Comparison of ENCODE assay signal across 27 cellular contexts in the genomic region with DNA sequence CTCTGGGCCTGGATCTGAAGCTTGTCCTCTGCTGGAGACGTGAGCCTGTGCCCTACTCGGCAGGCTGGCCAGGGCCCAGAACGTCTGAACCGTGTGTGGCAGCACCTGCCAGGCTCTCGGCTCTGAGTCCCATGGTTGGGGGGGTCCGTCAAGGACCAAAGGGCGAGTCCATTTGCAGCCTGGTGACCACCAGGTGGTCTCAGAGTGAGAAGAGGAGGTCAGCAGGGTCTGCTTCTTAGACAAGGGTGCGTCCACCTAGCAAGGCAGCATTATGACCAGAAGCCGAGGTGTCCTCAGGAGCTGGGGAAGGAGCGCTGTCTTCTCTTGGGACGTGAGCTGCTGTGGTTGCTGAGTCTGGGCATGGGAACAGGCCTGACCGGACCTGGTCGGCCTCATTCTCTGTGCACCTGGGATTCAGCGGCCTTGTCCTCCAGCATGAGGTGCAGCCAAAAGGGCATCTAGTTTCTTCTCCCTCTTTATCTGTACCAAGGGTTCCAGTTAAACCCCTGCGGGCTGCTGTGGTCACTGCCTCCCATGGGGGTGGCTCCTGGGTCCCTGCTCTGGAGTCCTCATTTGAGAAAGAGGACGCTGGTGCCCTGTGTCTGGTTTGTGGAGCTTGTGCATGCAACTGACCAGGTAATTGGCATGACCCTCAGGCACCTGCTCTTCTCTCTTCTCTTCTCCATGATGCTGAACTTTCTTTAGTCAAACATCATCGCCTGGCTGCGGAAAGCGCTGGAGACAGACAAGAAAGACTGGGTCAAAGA. TPM values are rescaled to one million over a fixed set of nuclear protein-coding genes. Genes with fewer than 3 reads are reported as not detected.
DNase-seq lines count a peak whose midpoint lies in the region; ATAC-seq, FAIRE-seq and TF ChIP-seq lines count a peak whose summit lies in the region.
"Had no signal": no experiment of that assay in that cellular context is flagged by ENCODE, and none has a peak within 500 bp of the region (broad histone marks: within the 10 kb centered on the region; RNA-seq: fewer than 3 reads in every experiment).

No MANE protein-coding gene starts in this region.

- H3K4me2 ChIP-seq in H9 (ENCODE audit: insufficient read depth, insufficient read length, low read length): no peak overlapping the region

- CTCF ChIA-PET in activated CD4-positive, alpha-beta T cell treated with anti-CD3 and anti-CD28 coated beads for 36 hours (lab: Charles Lee): interaction anchor here (0.6 to 2.9 kb wide), 2 partner anchors 10 to 110 kb away, joined by 3 to 19 read pairs; no protein-coding TSS in a partner anchor
- CTCF ChIA-PET in activated CD4-positive, alpha-beta T cell treated with anti-CD3 and anti-CD28 coated beads, Interleukin-2, amount 10 ng/mL, durations not matched to agents 7 days and 5 days (lab: Charles Lee): interaction anchor here (1.6 kb wide), 1 partner anchor 11 kb away, joined by 11 read pairs; no protein-coding TSS in a partner anchor

- no peak for FAIRE-seq in pancreas (lab: Jason Lieb, UNC)
- FAIRE-seq: TTC549 had no signal

- no peak overlapping the region for H3K14ac ChIP-seq in H9 (ENCODE audit: insufficient read depth, low read length)

- TF ChIP-seq CTCF in H9 (conservative IDR thresholded peaks at IDR 0.05): no peak
- TF ChIP-seq CTCF in endodermal cell (conservative IDR thresholded peaks at IDR 0.05): no peak
- no peak for TF ChIP-seq CTCF in pancreas (IDR thresholded peaks at IDR 0.05)

- H4K91ac ChIP-seq in H9 (ENCODE audit: insufficient read length, low read depth, low read length): no peak overlapping the region

- no peaks in the 10 kb centered on the region for H3K23me2 ChIP-seq in H9 (ENCODE audit: insufficient read length, low read depth, low read length, poor library complexity, severe bottlenecking)

- intact Hi-C loops in activated CD4-positive, alpha-beta T cell treated with anti-CD3 and anti-CD28 coated beads for 36 hours (cut with DNase I, micrococcal nuclease): loop anchor here in 1 of 2 experiments (5.0 kb wide), 2 partner anchors 65 to 240 kb away; a partner anchor contains a TSS
- intact Hi-C loops in pancreas (cut with DNase I): no loop called here

- H3K4me1 ChIP-seq in H9 (ENCODE audit: insufficient read depth, low read length) (no peaks in the 10 kb centered on the region; the same call in 1 of the 2 replicates), endodermal cell (ENCODE audit: control insufficient read depth, insufficient read depth, low read length) (no peaks in the 10 kb centered on the region), pancreas (peaks cover 0 to 5% (median 0%) of the 10 kb centered on the region in 3 donors)

- no peak overlapping the region for H3K56ac ChIP-seq in H9 (ENCODE audit: insufficient read length, low read depth, low read length)

- H3K4me1 Mint-ChIP-seq in activated CD4-positive, alpha-beta T cell treated with anti-CD3 and anti-CD28 coated beads for 36 hours: peaks cover 71% of the 10 kb centered on the region
- H3K4me1 Mint-ChIP-seq in activated CD4-positive, alpha-beta T cell treated with anti-CD3 and anti-CD28 coated beads, Interleukin-2, amount 10 ng/mL, durations not matched to agents 7 days and 5 days: peaks cover 56% of the 10 kb centered on the region
- H3K4me1 Mint-ChIP-seq in H9 (peaks cover 13% of the 10 kb centered on the region in 2 experiments), endodermal cell (no peaks in the 10 kb centered on the region), T-helper 17 cell (peaks cover 25% of the 10 kb centered on the region)

- H3K4me3 Mint-ChIP-seq in activated CD4-positive, alpha-beta T cell treated with anti-CD3 and anti-CD28 coated beads for 36 hours: no peak overlapping the region
- no peak overlapping the region for H3K4me3 Mint-ChIP-seq in activated CD4-positive, alpha-beta T cell treated with anti-CD3 and anti-CD28 coated beads, Interleukin-2, amount 10 ng/mL, durations not matched to agents 7 days and 5 days
- no peak overlapping the region for H3K4me3 Mint-ChIP-seq in H9
- H3K4me3 Mint-ChIP-seq in endodermal cell: no peak overlapping the region
- no peak overlapping the region for H3K4me3 Mint-ChIP-seq in T-helper 17 cell
- H3K4me3 Mint-ChIP-seq: activated naive CD4-positive, alpha-beta T cell treated with anti-CD3 and anti-CD28 coated beads for 36 hours; IgD-negative memory B cell; type B pancreatic cell had no signal

- H3K27ac ChIP-seq in H9 (ENCODE audit: insufficient read length, low read depth, low read length): no peak overlapping the region
- no peak overlapping the region for H3K27ac ChIP-seq in endodermal cell (ENCODE audit: low read depth, low read length)
- H3K27ac ChIP-seq in pancreas: no peak overlapping the region

- H3K27me3 Mint-ChIP-seq in activated CD4-positive, alpha-beta T cell treated with anti-CD3 and anti-CD28 coated beads for 36 hours: no peaks in the 10 kb centered on the region
- no peaks in the 10 kb centered on the region for H3K27me3 Mint-ChIP-seq in activated CD4-positive, alpha-beta T cell treated with anti-CD3 and anti-CD28 coated beads, Interleukin-2, amount 10 ng/mL, durations not matched to agents 7 days and 5 days
- H3K27me3 Mint-ChIP-seq in H9 (ENCODE audit: low read depth) (no peaks in the 10 kb centered on the region), endodermal cell (ENCODE audit: insufficient read depth) (no peaks in the 10 kb centered on the region), T-helper 17 cell (no peaks in the 10 kb centered on the region)
- H3K27me3 Mint-ChIP-seq: IgD-negative memory B cell; stimulated activated naive CD8-positive, alpha-beta T cell treated with anti-CD3 and anti-CD28 coated beads, Interleukin-15, amount 100 ng/mL, for 72 hours; type B pancreatic cell had no signal

- H3K79me2 ChIP-seq in H9 (ENCODE audit: insufficient read depth, low read length): no peaks in the 10 kb centered on the region

- H4K8ac ChIP-seq in H9 (replicated peaks; ENCODE audit: insufficient read length, low read depth, low read length): no peak overlapping the region

- peak overlapping the region; percentile 97 for H3K27ac Mint-ChIP-seq in activated CD4-positive, alpha-beta T cell treated with anti-CD3 and anti-CD28 coated beads for 36 hours
- H3K27ac Mint-ChIP-seq in activated CD4-positive, alpha-beta T cell treated with anti-CD3 and anti-CD28 coated beads, Interleukin-2, amount 10 ng/mL, durations not matched to agents 7 days and 5 days: no peak overlapping the region
- H3K27ac Mint-ChIP-seq in H9: no peak overlapping the region
- H3K27ac Mint-ChIP-seq in endodermal cell: no peak overlapping the region
- H3K27ac Mint-ChIP-seq in T-helper 17 cell: no peak overlapping the region
- H3K27ac Mint-ChIP-seq: IgD-negative memory B cell, type B pancreatic cell had no signal

- H3K36me3 ChIP-seq in endodermal cell (ENCODE audit: control insufficient read depth, insufficient read depth, low read length): peaks cover 64% of the 10 kb centered on the region
- H3K36me3 ChIP-seq in pancreas: peaks cover 0 to 41% (median 6%) of the 10 kb centered on the region in 3 donors

- no peak overlapping the region for H3T11ph ChIP-seq in H9 (ENCODE audit: low read length)

- no CpG with 5 or more reads among the region's 19 CpGs for WGBS in H9 (ENCODE audit: extremely low coverage, insufficient read length, low lambda C conversion rate)
- WGBS in endodermal cell (ENCODE audit: insufficient coverage in 1 of 2, insufficient read length in 1 of 2), 2 experiments: 95 to 97% methylated on average over 14 to 19 of the region's 19 CpGs
- 87 to 89% methylated on average over 19 of the region's 19 CpGs for WGBS in pancreas, 2 donors

- H2AK5ac ChIP-seq in H9 (ENCODE audit: insufficient read length, low read length): no peak overlapping the region

- H3K4me3 ChIP-seq in endodermal cell (ENCODE audit: low read length) (no peak overlapping the region), pancreas (no peak overlapping the region)
- H3K4me3 ChIP-seq: MG63 had no signal

- no peak overlapping the region for H3K4ac ChIP-seq in H9 (ENCODE audit: low read depth, low read length)

- H3K9ac ChIP-seq in H9 (ENCODE audit: extremely low read depth, insufficient read length, low read length) (no peak overlapping the region), endodermal cell (ENCODE audit: extremely low read depth, low read length, poor library complexity, severe bottlenecking) (no peak overlapping the region)

- no peak overlapping the region for H2AFZ ChIP-seq in H9 (ENCODE audit: low read length)

- H3K9me3 Mint-ChIP-seq in activated CD4-positive, alpha-beta T cell treated with anti-CD3 and anti-CD28 coated beads for 36 hours (ENCODE audit: low read depth): peaks cover 3% of the 10 kb centered on the region
- H3K9me3 Mint-ChIP-seq in activated CD4-positive, alpha-beta T cell treated with anti-CD3 and anti-CD28 coated beads, Interleukin-2, amount 10 ng/mL, durations not matched to agents 7 days and 5 days: peaks cover 8% of the 10 kb centered on the region
- H3K9me3 Mint-ChIP-seq in H9: peaks cover 0 to 4% of the 10 kb centered on the region in 2 experiments; a peak in 2 of 5 replicates
- peaks cover under 1% of the 10 kb centered on the region for H3K9me3 Mint-ChIP-seq in endodermal cell

- H3K23ac ChIP-seq in H9 (ENCODE audit: insufficient read length, low read depth, low read length): no peak overlapping the region

- H2BK5ac ChIP-seq in H9 (ENCODE audit: insufficient read length, low read length): no peak overlapping the region

- no peaks in the 10 kb centered on the region for H3K79me1 ChIP-seq in H9 (ENCODE audit: insufficient read depth, low read depth, low read length, poor library complexity, severe bottlenecking)

- H2BK12ac ChIP-seq in H9 (ENCODE audit: insufficient read length, low read depth, low read length): no peak overlapping the region

- no peak for ATAC-seq in activated CD4-positive, alpha-beta T cell treated with anti-CD3 and anti-CD28 coated beads for 36 hours
- ATAC-seq in pancreas (no peak), GM21360 (IDR thresholded peaks at IDR 0.05; ENCODE audit: unreplicated experiment) (no peak), HG03354 (IDR thresholded peaks at IDR 0.05; ENCODE audit: poor library complexity, severe bottlenecking, unreplicated experiment) (no peak), T-helper 17 cell (no peak)
- ATAC-seq: HCT116; stimulated activated naive CD8-positive, alpha-beta T cell treated with anti-CD3 and anti-CD28 coated beads, Interleukin-15, amount 100 ng/mL, for 72 hours had no signal

- no peaks in the 10 kb centered on the region for H4K20me1 ChIP-seq in H9 (ENCODE audit: control insufficient read depth, insufficient read depth, insufficient read length)

- H3K18ac ChIP-seq in H9 (ENCODE audit: insufficient read length, low read depth, low read length): no peak overlapping the region

- peak; percentile 6 for DNase-seq in activated CD4-positive, alpha-beta T cell treated with anti-CD3 and anti-CD28 coated beads for 36 hours
- DNase-seq in activated CD4-positive, alpha-beta T cell treated with anti-CD3 and anti-CD28 coated beads, Interleukin-2, amount 10 ng/mL, durations not matched to agents 7 days and 5 days: no peak
- DNase-seq in H9: peak; percentile 12
- DNase-seq in endodermal cell: peak; percentile 31
- peak in 4 of 6 donors; percentile 1 to 62 (median 38) for DNase-seq in pancreas
- no peak for DNase-seq in T-helper 17 cell
- DNase-seq: 8988T; activated CD4-positive, alpha-beta T cell treated with anti-CD3 and anti-CD28 coated beads for 48 hours; activated CD8-positive, alpha-beta memory T cell treated with anti-CD3 and anti-CD28 coated beads, Interleukin-2, amount 50 U/mL, for 4 hours; activated naive CD4-positive, alpha-beta T cell treated with anti-CD3 and anti-CD28 coated beads for 36 hours; cerebellar nuclear complex; effector CD8-positive, alpha-beta T cell; foreskin melanocyte; GDM1; hippocampal formation; MG63; NCI-H2171 treated with DMSO at 0.1 percent for 48 hours; NCI-H69; SHP77 treated with DMSO at 0.1 percent for 48 hours; stimulated activated CD4-positive, alpha-beta T cell treated with anti-CD3 and anti-CD28 coated beads, Interleukin-4, amount 100 ng/mL, for 4 hours; stimulated activated naive CD8-positive, alpha-beta T cell treated with anti-CD3 and anti-CD28 coated beads, Interleukin-15, amount 100 ng/mL, for 72 hours had no signal

- H2BK15ac ChIP-seq in H9 (ENCODE audit: low read depth, low read length): no peak overlapping the region

- H2BK20ac ChIP-seq in H9 (ENCODE audit: low read depth, low read length, poor library complexity, severe bottlenecking): no peak overlapping the region

- POLR2A ChIA-PET in activated CD4-positive, alpha-beta T cell treated with anti-CD3 and anti-CD28 coated beads for 36 hours (lab: Charles Lee): interaction anchor here (1.3 kb wide), 1 partner anchor 11 kb away, joined by 4 read pairs; no protein-coding TSS in a partner anchor
- POLR2A ChIA-PET in activated CD4-positive, alpha-beta T cell treated with anti-CD3 and anti-CD28 coated beads, Interleukin-2, amount 10 ng/mL, durations not matched to agents 7 days and 5 days (lab: Charles Lee): no interaction called here

- H3K27me3 ChIP-seq in H9 (ENCODE audit: insufficient read depth, low read length) (no peaks in the 10 kb centered on the region), endodermal cell (ENCODE audit: control insufficient read depth, insufficient read depth, low read length, poor library complexity, severe bottlenecking) (no peaks in the 10 kb centered on the region), pancreas (no peaks in the 10 kb centered on the region)
- H3K27me3 ChIP-seq: MG63 had no signal

- H3K9me3 ChIP-seq in H9 (ENCODE audit: control insufficient read depth, low read depth, low read length) (no peaks in the 10 kb centered on the region), endodermal cell (ENCODE audit: control insufficient read depth, low read length) (no peaks in the 10 kb centered on the region), pancreas (no peaks in the 10 kb centered on the region), T-helper 17 cell (ENCODE audit: control insufficient read depth, low read length, poor library complexity, severe bottlenecking) (no peaks in the 10 kb centered on the region)

- no peak overlapping the region for H4K5ac ChIP-seq in H9 (ENCODE audit: insufficient read length, low read depth, low read length)

- H2BK120ac ChIP-seq in H9 (ENCODE audit: low read depth, low read length, poor library complexity, severe bottlenecking): no peak overlapping the region

- H3K36me3 Mint-ChIP-seq in activated CD4-positive, alpha-beta T cell treated with anti-CD3 and anti-CD28 coated beads for 36 hours (ENCODE audit: low read depth): peaks cover 87% of the 10 kb centered on the region
- peaks cover 79% of the 10 kb centered on the region for H3K36me3 Mint-ChIP-seq in activated CD4-positive, alpha-beta T cell treated with anti-CD3 and anti-CD28 coated beads, Interleukin-2, amount 10 ng/mL, durations not matched to agents 7 days and 5 days (ENCODE audit: low read depth)
- peaks cover 37 to 82% (median 70%) of the 10 kb centered on the region in 3 experiments for H3K36me3 Mint-ChIP-seq in H9 (ENCODE audit: insufficient read depth in 1 of 3, low read depth in 3 of 3)
- peaks cover 66% of the 10 kb centered on the region for H3K36me3 Mint-ChIP-seq in endodermal cell (ENCODE audit: low read depth)
- peaks cover 22% of the 10 kb centered on the region for H3K36me3 Mint-ChIP-seq in T-helper 17 cell (ENCODE audit: low read depth)

RNA-seq across cellular contexts. Expression of a gene that starts 14.4 kb away (rescaled TPM):
- 10 to 100 TPM; 49.7 to 62.7 TPM for total RNA-seq in activated CD4-positive, alpha-beta T cell treated with anti-CD3 and anti-CD28 coated beads for 36 hours
- 10 to 100 TPM; 65.5 to 79.0 TPM for total RNA-seq in activated CD4-positive, alpha-beta T cell treated with anti-CD3 and anti-CD28 coated beads, Interleukin-2, amount 10 ng/mL, durations not matched to agents 7 days and 5 days
- total RNA-seq in H9 (2021): 36.7 and 37.6 TPM in 2 replicates
- 10 to 100 TPM; 38.6 to 53.7 TPM for total RNA-seq in endodermal cell
- 41.4 TPM for polyA plus RNA-seq in endodermal cell (2013, experiment 1 of 2)
- 38.3 TPM for polyA plus RNA-seq in endodermal cell (2013, experiment 2 of 2)
- total RNA-seq in pancreas: 10 to 100 TPM; 24.5 to 39.5 (median 38.3) TPM
- 10 to 100 TPM; 64.8 to 71.8 TPM for polyA plus RNA-seq in pancreas
- total RNA-seq in T-helper 17 cell: 10 to 100 TPM; 71.3 to 86.3 TPM

Comparison
In these comparisons a context has a peak if more than half of its experiments do, and no peak if none do; other contexts are left out.
1. DNase-seq: peak in activated CD4-positive, alpha-beta T cell treated with anti-CD3 and anti-CD28 coated beads for 36 hours (single experiment), H9 (single experiment), endodermal cell (single experiment) and pancreas (4 of 6); none in activated CD4-positive, alpha-beta T cell treated with anti-CD3 and anti-CD28 coated beads, Interleukin-2, amount 10 ng/mL, durations not matched to agents 7 days and 5 days (single experiment) and T-helper 17 cell (0 of 3).